Comparison of ENCODE assay signal across 8 cellular contexts in the genomic region with DNA sequence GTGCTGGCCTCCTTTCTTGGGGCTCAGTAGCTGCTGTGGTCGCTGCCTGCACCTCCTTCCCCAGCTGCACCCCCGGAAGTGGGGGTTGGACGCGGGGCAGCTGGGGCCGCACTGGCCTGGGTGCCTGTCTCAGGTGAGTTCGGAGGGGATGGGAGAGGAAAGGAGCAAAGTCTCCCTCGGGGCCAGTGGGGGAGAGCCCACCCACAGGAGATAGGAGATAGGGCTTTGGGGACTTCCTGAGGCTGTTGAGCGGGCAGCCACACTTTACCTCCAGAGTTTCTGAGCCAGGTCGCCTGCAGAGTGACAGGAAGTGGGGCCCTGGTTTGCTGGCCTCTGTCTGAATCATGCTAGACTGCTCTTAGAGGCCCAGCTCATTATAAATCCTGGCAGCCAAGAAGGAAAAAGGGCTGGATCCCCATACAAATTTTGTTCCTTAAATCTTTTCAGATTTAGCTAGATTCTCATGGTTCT. TPM values are rescaled to one million over a fixed set of nuclear protein-coding genes. Genes with fewer than 3 reads are reported as not detected.
DNase-seq lines count a peak whose midpoint lies in the region; ATAC-seq and TF ChIP-seq lines count a peak whose summit lies in the region.

No MANE protein-coding gene starts in this region.

- no peak for ATAC-seq in SK-N-SH treated with all-trans-retinoic acid at 6 μM for 48 hours
- peak; percentile 55 for ATAC-seq in HG03066 (IDR thresholded peaks at IDR 0.05; ENCODE audit: low read depth, unreplicated experiment)
- ATAC-seq in T-helper 17 cell, result peak; percentile 71

- H3K4me2 ChIP-seq in SK-N-SH, result no peak overlapping the region

- H3F3A ChIP-seq in SK-N-SH (replicated peaks; ENCODE audit: insufficient read depth), result peaks cover 12% of the 10 kb centered on the region

- TF ChIP-seq CTCF in SK-N-SH (IDR thresholded peaks at IDR 0.05) (no peak), vagina (IDR thresholded peaks at IDR 0.05) (no peak)

- no peaks in the 10 kb centered on the region for H3K79me2 ChIP-seq in SK-N-SH (ENCODE audit: insufficient read depth)

- WGBS in SK-N-SH (ENCODE audit: low lambda C conversion rate), result 66% methylated on average over 6 of the region's 9 CpGs

- no peak for DNase-seq in SK-N-SH
- DNase-seq in T-helper 17 cell, result peak; percentile 25 to 50 (median 37)
- peak; percentile 48 to 53 (median 53) for DNase-seq in effector memory CD4-positive, alpha-beta T cell
- DNase-seq in vagina (ENCODE audit: extremely low spot score in 2 of 2), result peak in 1 of 2 donors; percentile 67
- DNase-seq in SHP77 (lab: John Stamatoyannopoulos, UW), result no peak
- DNase-seq in NCI-H345 (lab: John Stamatoyannopoulos, UW), result no peak

- H3K36me3 ChIP-seq in SK-N-SH (replicated peaks in 1 of 2; ENCODE audit: control insufficient read depth in 1 of 2, insufficient read depth in 2 of 2, low read length in 1 of 2) (no peaks in the 10 kb centered on the region), vagina (no peaks in the 10 kb centered on the region)
- no peaks in the 10 kb centered on the region for H3K36me3 ChIP-seq in effector memory CD4-positive, alpha-beta T cell (ENCODE audit: control insufficient read depth, insufficient read depth, low read length)

- TF ChIP-seq POLR2A in vagina (IDR thresholded peaks at IDR 0.05), result no peak

- H3K27ac ChIP-seq in SK-N-SH (ENCODE audit: low read depth in 2 of 2, low read length in 1 of 2) (no peak overlapping the region), vagina (peak overlapping the region; percentile 69)
- peak overlapping the region; percentile 67 for H3K27ac ChIP-seq in effector memory CD4-positive, alpha-beta T cell (ENCODE audit: insufficient read depth, low read length, poor library complexity, severe bottlenecking)

- H3K27me3 ChIP-seq in SK-N-SH (ENCODE audit: insufficient read depth) (no peaks in the 10 kb centered on the region), vagina (no peaks in the 10 kb centered on the region)
- no peaks in the 10 kb centered on the region for H3K27me3 ChIP-seq in effector memory CD4-positive, alpha-beta T cell (replicated peaks; ENCODE audit: control insufficient read depth, insufficient read depth, low read length, poor library complexity, severe bottlenecking)

- no peak overlapping the region for H3K9ac ChIP-seq in SK-N-SH

- H3K4me3 ChIP-seq in SK-N-SH (ENCODE audit: low read depth in 2 of 2, low read length in 1 of 2) (no peak overlapping the region), vagina (no peak overlapping the region)
- H3K4me3 ChIP-seq in effector memory CD4-positive, alpha-beta T cell (ENCODE audit: insufficient read depth, low read depth, low read length, poor library complexity, severe bottlenecking), result peak overlapping the region; percentile 30

- peaks cover 0 to 2% of the 10 kb centered on the region in 2 experiments; a peak in 3 of 4 replicates for H3K4me1 ChIP-seq in SK-N-SH (ENCODE audit: control insufficient read depth in 1 of 2, insufficient read depth in 2 of 2, low read depth in 1 of 2, low read length in 1 of 2)
- H3K4me1 ChIP-seq in effector memory CD4-positive, alpha-beta T cell (ENCODE audit: control insufficient read depth, insufficient read depth, low read length, poor library complexity, severe bottlenecking), result peaks cover 64% of the 10 kb centered on the region
- peaks cover 61% of the 10 kb centered on the region for H3K4me1 ChIP-seq in vagina

- H2AFZ ChIP-seq in SK-N-SH (ENCODE audit: low read depth), result peak overlapping the region; percentile 40; the same call in 1 of the 2 replicates

- H3K4me1 Mint-ChIP-seq in T-helper 17 cell, result peaks cover 76% of the 10 kb centered on the region

- H4K20me1 ChIP-seq in SK-N-SH (ENCODE audit: insufficient read depth), result no peaks in the 10 kb centered on the region

- CTCF ChIA-PET in SK-N-SH (lab: Yijun Ruan, JAX), result no interaction called here

- H3K27ac Mint-ChIP-seq in T-helper 17 cell, result peak overlapping the region; percentile 98

- H3K27me3 Mint-ChIP-seq in T-helper 17 cell, result no peaks in the 10 kb centered on the region

- intact Hi-C loops in vagina (cut with DNase I), result no loop called here

- POLR2A ChIA-PET in SK-N-SH (lab: Yijun Ruan, JAX), result no interaction called here

- TF ChIP-seq EP300 in SK-N-SH (IDR thresholded peaks at IDR 0.05; ENCODE audit: borderline replicate concordance in 1 of 2, low read depth in 1 of 2, low read length in 1 of 2), result no peak

- no peak for TF ChIP-seq RAD21 in SK-N-SH (IDR thresholded peaks at IDR 0.05; ENCODE audit: low read length)

- peaks cover 2% of the 10 kb centered on the region for H3K36me3 Mint-ChIP-seq in T-helper 17 cell (ENCODE audit: low read depth)

- H3K9me3 ChIP-seq in SK-N-SH (no peaks in the 10 kb centered on the region), T-helper 17 cell (ENCODE audit: control insufficient read depth, low read length, poor library complexity, severe bottlenecking) (no peaks in the 10 kb centered on the region), vagina (no peaks in the 10 kb centered on the region)
- H3K9me3 ChIP-seq in effector memory CD4-positive, alpha-beta T cell (ENCODE audit: control insufficient read depth, low read length), result no peaks in the 10 kb centered on the region

- H3K4me3 Mint-ChIP-seq in T-helper 17 cell, result peak overlapping the region; percentile 89

- no peaks in the 10 kb centered on the region for H3K9me2 ChIP-seq in SK-N-SH

TF ChIP-seq in SK-N-SH, 30 proteins besides CTCF, POLR2A, EP300 and RAD21:
- TF ChIP-seq RCOR1 (IDR thresholded peaks at IDR 0.05; ENCODE audit: low read length) (no peak), FOSL2 (IDR thresholded peaks at IDR 0.05; ENCODE audit: borderline replicate concordance, low read depth) (no peak), TAF1 (IDR thresholded peaks at IDR 0.05; ENCODE audit: borderline replicate concordance, low read depth, low read length) (no peak), USF2 (IDR thresholded peaks at IDR 0.05; ENCODE audit: borderline replicate concordance, low read depth, low read length) (no peak), RXRA (IDR thresholded peaks at IDR 0.05; ENCODE audit: borderline replicate concordance, low read depth) (no peak), MEF2A (IDR thresholded peaks at IDR 0.05; ENCODE audit: borderline replicate concordance, low read depth) (no peak)

TF ChIP-seq in SK-N-SH treated with all-trans-retinoic acid at 6 μM for 48 hours, 23 proteins besides CTCF, POLR2A, EP300 and RAD21 (continues in another document):
- TF ChIP-seq POU6F1 (CRISPR knock-in tag; IDR thresholded peaks at IDR 0.05; ENCODE audit: borderline replicate concordance, low read depth) (no peak), TOX (CRISPR knock-in tag; IDR thresholded peaks at IDR 0.05; ENCODE audit: borderline replicate concordance) (no peak), RARB (CRISPR knock-in tag; IDR thresholded peaks at IDR 0.05) (no peak), ZNF70 (CRISPR knock-in tag; IDR thresholded peaks at IDR 0.05) (no peak), TCF4 (CRISPR knock-in tag; IDR thresholded peaks at IDR 0.05; ENCODE audit: borderline replicate concordance) (no peak)
- TF ChIP-seq, protein P1, sequence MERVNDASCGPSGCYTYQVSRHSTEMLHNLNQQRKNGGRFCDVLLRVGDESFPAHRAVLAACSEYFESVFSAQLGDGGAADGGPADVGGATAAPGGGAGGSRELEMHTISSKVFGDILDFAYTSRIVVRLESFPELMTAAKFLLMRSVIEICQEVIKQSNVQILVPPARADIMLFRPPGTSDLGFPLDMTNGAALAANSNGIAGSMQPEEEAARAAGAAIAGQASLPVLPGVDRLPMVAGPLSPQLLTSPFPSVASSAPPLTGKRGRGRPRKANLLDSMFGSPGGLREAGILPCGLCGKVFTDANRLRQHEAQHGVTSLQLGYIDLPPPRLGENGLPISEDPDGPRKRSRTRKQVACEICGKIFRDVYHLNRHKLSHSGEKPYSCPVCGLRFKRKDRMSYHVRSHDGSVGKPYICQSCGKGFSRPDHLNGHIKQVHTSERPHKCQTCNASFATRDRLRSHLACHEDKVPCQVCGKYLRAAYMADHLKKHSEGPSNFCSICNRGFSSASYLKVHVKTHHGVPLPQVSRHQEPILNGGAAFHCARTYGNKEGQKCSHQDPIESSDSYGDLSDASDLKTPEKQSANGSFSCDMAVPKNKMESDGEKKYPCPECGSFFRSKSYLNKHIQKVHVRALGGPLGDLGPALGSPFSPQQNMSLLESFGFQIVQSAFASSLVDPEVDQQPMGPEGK (CRISPR knock-in tag; IDR thresholded peaks at IDR 0.05; ENCODE audit: borderline replicate concordance), result no peak

RNA-seq across cellular contexts. Expression of gene MBP, which starts 8.1 kb away (rescaled TPM):
- 1.4 and 1.6 TPM in 2 replicates for polyA plus RNA-seq in SK-N-SH (2012; rRNA removed)
- polyA plus RNA-seq in SK-N-SH (2012; cell fraction: cytosol; rRNA removed), result 1.3 TPM in 2 replicates
- polyA plus RNA-seq in SK-N-SH (2012; cell fraction: nucleus; rRNA removed), result 2.6 TPM in 2 replicates
- 100 to 1,000 TPM in 1 of 2 donors, 10 to 100 TPM in 1; 97.7 to 127 TPM for total RNA-seq in T-helper 17 cell
- total RNA-seq in vagina, result 33.6 TPM

Comparison
In these comparisons a context has a peak if more than half of its experiments do, and no peak if none do; other contexts are left out.
1. DNase-seq: peak in T-helper 17 cell (3 of 3) and effector memory CD4-positive, alpha-beta T cell (3 of 3); none in SK-N-SH (single experiment), SHP77 (0 of 2) and NCI-H345 (single experiment).
2. H3K27ac ChIP-seq: peak in effector memory CD4-positive, alpha-beta T cell (single experiment) and vagina (single experiment); none in SK-N-SH (0 of 2).